7 cellular contexts compared by ENCODE assay signal in genomic region chr1:181038399-181038873, GRCh38. TPM values are rescaled to one million over a fixed set of nuclear protein-coding genes. Genes with fewer than 3 reads are reported as not detected.
DNase-seq lines count a peak whose midpoint lies in the region; ATAC-seq, FAIRE-seq and TF ChIP-seq lines count a peak whose summit lies in the region.

No MANE protein-coding gene starts in this region.

- H3K9me3 ChIP-seq in effector memory CD4-positive, alpha-beta T cell (ENCODE audit: control insufficient read depth, low read length): no peaks in the 10 kb centered on the region
- no peaks in the 10 kb centered on the region for H3K9me3 ChIP-seq in suprapubic skin

- no peak for DNase-seq in GM12891 (ENCODE audit: insufficient read length, low spot score)
- DNase-seq in NCI-H69 (lab: John Stamatoyannopoulos, UW): peak; percentile 91
- peak; percentile 46 to 55 for DNase-seq in activated CD4-positive, alpha-beta T cell treated with anti-CD3 and anti-CD28 coated beads, Interleukin-2, amount 50 U/mL, for 4 hours
- peak; percentile 41 to 55 (median 46) for DNase-seq in effector memory CD4-positive, alpha-beta T cell
- no peak for DNase-seq in mesothelial cell of epicardium (ENCODE audit: low spot score in 2 of 2, unreplicated experiment in 2 of 2)
- no peak for DNase-seq in suprapubic skin (ENCODE audit: low spot score in 2 of 2)

- ATAC-seq in HG03442 (IDR thresholded peaks at IDR 0.05; ENCODE audit: unreplicated experiment): peak; percentile 37

- no peak overlapping the region for H3K4me3 ChIP-seq in effector memory CD4-positive, alpha-beta T cell (ENCODE audit: insufficient read depth, low read depth, low read length, poor library complexity, severe bottlenecking)
- no peak overlapping the region for H3K4me3 ChIP-seq in suprapubic skin

- TF ChIP-seq CTCF in mesothelial cell of epicardium (IDR thresholded peaks at IDR 0.05; ENCODE audit: unreplicated experiment) (peak; percentile 47), suprapubic skin (IDR thresholded peaks at IDR 0.05) (peak; percentile 29 to 59)

- H3K27ac Mint-ChIP-seq in mesothelial cell of epicardium: no peak overlapping the region

- no peak for TF ChIP-seq POLR2A in GM12891 (IDR thresholded peaks at IDR 0.05; ENCODE audit: low read depth, low read length)
- no peak for TF ChIP-seq POLR2A in suprapubic skin (IDR thresholded peaks at IDR 0.05)

- no peaks in the 10 kb centered on the region for H3K9me3 Mint-ChIP-seq in mesothelial cell of epicardium

- H3K4me3 Mint-ChIP-seq in mesothelial cell of epicardium: no peak overlapping the region

- peak; percentile 84 for FAIRE-seq in GM12891 (lab: Jason Lieb, UNC)

- 94% methylated on average over 5 of the region's 5 CpGs for WGBS in suprapubic skin

- H3K27me3 ChIP-seq in effector memory CD4-positive, alpha-beta T cell (replicated peaks; ENCODE audit: control insufficient read depth, insufficient read depth, low read length, poor library complexity, severe bottlenecking): no peaks in the 10 kb centered on the region
- H3K27me3 ChIP-seq in suprapubic skin: no peaks in the 10 kb centered on the region

- H3K4me1 ChIP-seq in effector memory CD4-positive, alpha-beta T cell (ENCODE audit: control insufficient read depth, insufficient read depth, low read length, poor library complexity, severe bottlenecking): peaks cover 25% of the 10 kb centered on the region
- H3K4me1 ChIP-seq in suprapubic skin: peaks cover 59% of the 10 kb centered on the region

- peaks cover 12% of the 10 kb centered on the region for H3K4me1 Mint-ChIP-seq in mesothelial cell of epicardium

- no peaks in the 10 kb centered on the region for H3K36me3 Mint-ChIP-seq in mesothelial cell of epicardium

- H3K27ac ChIP-seq in effector memory CD4-positive, alpha-beta T cell (ENCODE audit: insufficient read depth, low read length, poor library complexity, severe bottlenecking): no peak overlapping the region
- H3K27ac ChIP-seq in suprapubic skin: no peak overlapping the region

- H3K27me3 Mint-ChIP-seq in mesothelial cell of epicardium (ENCODE audit: low read depth): no peaks in the 10 kb centered on the region

- H3K36me3 ChIP-seq in effector memory CD4-positive, alpha-beta T cell (ENCODE audit: control insufficient read depth, insufficient read depth, low read length): peaks cover 10% of the 10 kb centered on the region
- H3K36me3 ChIP-seq in suprapubic skin: no peaks in the 10 kb centered on the region

- TF ChIP-seq EP300 in suprapubic skin (IDR thresholded peaks at IDR 0.05): no peak

TF ChIP-seq in GM12891, 5 proteins besides CTCF, POLR2A, EP300 and RAD21:
- no peak for TF ChIP-seq TAF1 (IDR thresholded peaks at IDR 0.05; ENCODE audit: low read depth, low read length)
- no peak for TF ChIP-seq POLR2AphosphoS5 (IDR thresholded peaks at IDR 0.05; ENCODE audit: low read depth, low read length)
- no peak for TF ChIP-seq POU2F2 (IDR thresholded peaks at IDR 0.05; ENCODE audit: low read depth, low read length)

RNA-seq across cellular contexts. Expression of gene MR1, which starts 4.7 kb away (rescaled TPM):
- 24.6 TPM for polyA plus RNA-seq in GM12891 (2012; ENCODE audit: low read depth, missing spikeins)
- total RNA-seq in mesothelial cell of epicardium: 4.2 to 5.5 TPM (median 4.7 TPM) in 3 replicates
- total RNA-seq in suprapubic skin: 10 to 100 TPM; 10.5 to 29.5 (median 14.5) TPM

RNA-seq across cellular contexts. Expression of gene STX6, which starts 15.8 kb away (rescaled TPM):
- polyA plus RNA-seq in GM12891 (2012; ENCODE audit: low read depth, missing spikeins): 10.9 TPM
- total RNA-seq in mesothelial cell of epicardium (23.4 to 24.6 TPM (median 23.8 TPM) in 3 replicates), suprapubic skin (10 to 100 TPM; 24.9 to 32.6 (median 31.3) TPM)

RNA-seq across cellular contexts. Expression of gene IER5, which starts 50.1 kb away (rescaled TPM):
- polyA plus RNA-seq in GM12891 (2012; ENCODE audit: low read depth, missing spikeins): 33.9 TPM
- total RNA-seq in mesothelial cell of epicardium (12.9 to 14.1 TPM (median 13.4 TPM) in 3 replicates), suprapubic skin (10 to 100 TPM; 11.3 to 30.4 (median 24.4) TPM)

Comparison
In these comparisons a context has a peak if more than half of its experiments do, and no peak if none do; other contexts are left out.
1. DNase-seq: peak in NCI-H69 (single experiment), activated CD4-positive, alpha-beta T cell treated with anti-CD3 and anti-CD28 coated beads, Interleukin-2, amount 50 U/mL, for 4 hours (2 of 2) and effector memory CD4-positive, alpha-beta T cell (3 of 3); none in GM12891 (single experiment), mesothelial cell of epicardium (0 of 2) and suprapubic skin (0 of 2).